ENCODE assay signal across 9 cellular contexts in genomic region chr1:215146252-215146975, GRCh38.
DNase-seq lines count a peak whose midpoint lies in the region; ATAC-seq and TF ChIP-seq lines count a peak whose summit lies in the region.
"Had no signal": no experiment of that assay in that cellular context is flagged by ENCODE, and none has a peak within 500 bp of the region (broad histone marks: within the 10 kb centered on the region; RNA-seq: fewer than 3 reads in every experiment).

No MANE protein-coding gene starts in this region.

- H3K27ac Mint-ChIP-seq in activated T-helper 17 cell treated with anti-CD3 and anti-CD28 coated beads, Interleukin-2, amount 50 U/mL, for 72 hours = no peak overlapping the region
- no peak overlapping the region for H3K27ac Mint-ChIP-seq in activated T-helper 1 cell treated with anti-CD3 and anti-CD28 coated beads, Interleukin-12 subunit alpha, Interleukin-12 subunit beta, Interleukin-2, Interleukin-4 antibody, amounts not matched to agents 30 ng/mL and 10 ng/mL and 1 ng/mL, durations not matched to agents 14 hours and 24 hours and 36 hours

- ATAC-seq in right lobe of liver = peak; percentile 41 to 87 (median 76)
- ATAC-seq in activated T-helper 17 cell treated with anti-CD3 and anti-CD28 coated beads, Interleukin-2, amount 50 U/mL, for 72 hours (replicated peaks) = no peak

- H3K4me1 ChIP-seq in right lobe of liver = peaks cover 0 to 4% (median 2%) of the 10 kb centered on the region in 4 donors
- H3K4me1 ChIP-seq in left ventricle myocardium inferior = no peaks in the 10 kb centered on the region

- DNase-seq in DMS53 treated with DMSO at 0.1 percent for 48 hours (lab: John Stamatoyannopoulos, UW; ENCODE audit: unreplicated experiment) = peak; percentile 48
- peak; percentile 42 for DNase-seq in LNCaP clone FGC (ENCODE audit: low read depth)
- peak in 1 of 3 donors; percentile 25 for DNase-seq in right lobe of liver
- no peak for DNase-seq in activated T-helper 1 cell treated with anti-CD3 and anti-CD28 coated beads, Interleukin-12 subunit alpha, Interleukin-12 subunit beta, Interleukin-2, Interleukin-4 antibody, amounts not matched to agents 30 ng/mL and 10 ng/mL and 1 ng/mL, durations not matched to agents 14 hours and 24 hours and 36 hours (ENCODE audit: low spot score)
- DNase-seq in left ventricle myocardium inferior = no peak
- no peak for DNase-seq in 8988T

- H3K4me3 Mint-ChIP-seq in activated T-helper 17 cell treated with anti-CD3 and anti-CD28 coated beads, Interleukin-2, amount 50 U/mL, for 72 hours = no peak overlapping the region
- H3K4me3 Mint-ChIP-seq in activated T-helper 1 cell treated with anti-CD3 and anti-CD28 coated beads, Interleukin-12 subunit alpha, Interleukin-12 subunit beta, Interleukin-2, Interleukin-4 antibody, amounts not matched to agents 30 ng/mL and 10 ng/mL and 1 ng/mL, durations not matched to agents 14 hours and 24 hours and 36 hours = no peak overlapping the region

- no peaks in the 10 kb centered on the region for H3K4me1 Mint-ChIP-seq in activated T-helper 17 cell treated with anti-CD3 and anti-CD28 coated beads, Interleukin-2, amount 50 U/mL, for 72 hours
- no peaks in the 10 kb centered on the region for H3K4me1 Mint-ChIP-seq in activated T-helper 1 cell treated with anti-CD3 and anti-CD28 coated beads, Interleukin-12 subunit alpha, Interleukin-12 subunit beta, Interleukin-2, Interleukin-4 antibody, amounts not matched to agents 30 ng/mL and 10 ng/mL and 1 ng/mL, durations not matched to agents 14 hours and 24 hours and 36 hours (ENCODE audit: low read depth)

- H3K27me3 Mint-ChIP-seq in activated T-helper 17 cell treated with anti-CD3 and anti-CD28 coated beads, Interleukin-2, amount 50 U/mL, for 72 hours = no peaks in the 10 kb centered on the region
- H3K27me3 Mint-ChIP-seq in activated T-helper 1 cell treated with anti-CD3 and anti-CD28 coated beads, Interleukin-12 subunit alpha, Interleukin-12 subunit beta, Interleukin-2, Interleukin-4 antibody, amounts not matched to agents 30 ng/mL and 10 ng/mL and 1 ng/mL, durations not matched to agents 14 hours and 24 hours and 36 hours (ENCODE audit: insufficient read depth) = no peaks in the 10 kb centered on the region

- H3K4me3 ChIP-seq in LNCaP clone FGC (ENCODE audit: low read depth, low read length) (no peak overlapping the region), WI38 (ENCODE audit: low read depth, low read length) (no peak overlapping the region), right lobe of liver (no peak overlapping the region), left ventricle myocardium inferior (no peak overlapping the region)

- H3K27ac ChIP-seq in right lobe of liver = no peak overlapping the region
- H3K27ac ChIP-seq in left ventricle myocardium inferior (replicated peaks) = no peak overlapping the region
- H3K27ac ChIP-seq: KMS-11 had no signal

- no peak for TF ChIP-seq POLR2A in right lobe of liver (IDR thresholded peaks at IDR 0.05)

- H3K9me3 Mint-ChIP-seq in activated T-helper 17 cell treated with anti-CD3 and anti-CD28 coated beads, Interleukin-2, amount 50 U/mL, for 72 hours = peaks cover 10% of the 10 kb centered on the region
- no peaks in the 10 kb centered on the region for H3K9me3 Mint-ChIP-seq in activated T-helper 1 cell treated with anti-CD3 and anti-CD28 coated beads, Interleukin-12 subunit alpha, Interleukin-12 subunit beta, Interleukin-2, Interleukin-4 antibody, amounts not matched to agents 30 ng/mL and 10 ng/mL and 1 ng/mL, durations not matched to agents 14 hours and 24 hours and 36 hours

- no peaks in the 10 kb centered on the region for H3K36me3 Mint-ChIP-seq in activated T-helper 17 cell treated with anti-CD3 and anti-CD28 coated beads, Interleukin-2, amount 50 U/mL, for 72 hours (ENCODE audit: low read depth)
- H3K36me3 Mint-ChIP-seq in activated T-helper 1 cell treated with anti-CD3 and anti-CD28 coated beads, Interleukin-12 subunit alpha, Interleukin-12 subunit beta, Interleukin-2, Interleukin-4 antibody, amounts not matched to agents 30 ng/mL and 10 ng/mL and 1 ng/mL, durations not matched to agents 14 hours and 24 hours and 36 hours (ENCODE audit: low read depth) = no peaks in the 10 kb centered on the region

- 41% methylated on average over 8 of the region's 8 CpGs for WGBS in right lobe of liver (ENCODE audit: insufficient coverage, low coverage, low lambda C conversion rate, missing lambda C conversion rate)

- H3K36me3 ChIP-seq in right lobe of liver = no peaks in the 10 kb centered on the region
- H3K36me3 ChIP-seq in left ventricle myocardium inferior = no peaks in the 10 kb centered on the region

- intact Hi-C loops in right lobe of liver (cut with DNase I) = no loop called here
- intact Hi-C loops in activated T-helper 1 cell treated with anti-CD3 and anti-CD28 coated beads, Interleukin-12 subunit alpha, Interleukin-12 subunit beta, Interleukin-2, Interleukin-4 antibody, amounts not matched to agents 30 ng/mL and 10 ng/mL and 1 ng/mL, durations not matched to agents 14 hours and 24 hours and 36 hours (cut with micrococcal nuclease) = no loop called here
- intact Hi-C loops in left ventricle myocardium inferior (cut with micrococcal nuclease) = no loop called here

- H3K9me3 ChIP-seq in right lobe of liver (peaks cover 0 to 4% (median 0%) of the 10 kb centered on the region in 4 donors), left ventricle myocardium inferior (replicated peaks) (peaks cover 19% of the 10 kb centered on the region)

- H3K27me3 ChIP-seq in right lobe of liver = no peaks in the 10 kb centered on the region
- no peaks in the 10 kb centered on the region for H3K27me3 ChIP-seq in left ventricle myocardium inferior (ENCODE audit: low read depth)

- TF ChIP-seq CTCF in LNCaP clone FGC (IDR thresholded peaks at IDR 0.05; ENCODE audit: control insufficient read depth, extremely low read depth, insufficient read depth) (peak; percentile 65), WI38 (IDR thresholded peaks at IDR 0.05; ENCODE audit: low read depth, low read length) (peak; percentile 58; the same call in 1 of the 2 replicates), right lobe of liver (IDR thresholded peaks at IDR 0.05) (peak; percentile 41 to 51 (median 46)), left ventricle myocardium inferior (IDR thresholded peaks at IDR 0.05; ENCODE audit: borderline replicate concordance) (no peak)

Comparison
In these comparisons a context has a peak if more than half of its experiments do, and no peak if none do; other contexts are left out.
1. DNase-seq: peak in DMS53 treated with DMSO at 0.1 percent for 48 hours (single experiment) and LNCaP clone FGC (single experiment); none in activated T-helper 1 cell treated with anti-CD3 and anti-CD28 coated beads, Interleukin-12 subunit alpha, Interleukin-12 subunit beta, Interleukin-2, Interleukin-4 antibody, amounts not matched to agents 30 ng/mL and 10 ng/mL and 1 ng/mL, durations not matched to agents 14 hours and 24 hours and 36 hours (single experiment), left ventricle myocardium inferior (single experiment) and 8988T (single experiment).